1 cellular context compared by ENCODE assay signal in genomic region chr7:117324940-117325339, GRCh38.
TF ChIP-seq lines count a peak whose summit lies in the region.

No MANE protein-coding gene starts in this region.

TF ChIP-seq in SK-N-SH treated with all-trans-retinoic acid at 6 μM for 48 hours, 23 proteins besides CTCF, POLR2A, EP300 and RAD21 (continued from another document):
- TF ChIP-seq ZNF8 (CRISPR knock-in tag; IDR thresholded peaks at IDR 0.05): no peak
- no peak for TF ChIP-seq ARNTL (CRISPR knock-in tag; IDR thresholded peaks at IDR 0.05; ENCODE audit: borderline replicate concordance, low read depth)
